ENCODE assay signal across 1 cellular context in genomic region chr4:159047478-159048165, GRCh38.
TF ChIP-seq lines count a peak whose summit lies in the region.

No MANE protein-coding gene starts in this region.

TF ChIP-seq in SK-N-SH, 30 proteins besides CTCF, POLR2A, EP300 and RAD21 (continued from another document):
- no peak for TF ChIP-seq REST (IDR thresholded peaks at IDR 0.05; ENCODE audit: low read depth, low read length)
- peak; percentile 44; the same call in 1 of the 2 replicates for TF ChIP-seq POLR2AphosphoS5 (IDR thresholded peaks at IDR 0.05; ENCODE audit: low read depth, low read length)
- TF ChIP-seq ZBTB33 (IDR thresholded peaks at IDR 0.05; ENCODE audit: borderline replicate concordance, low read depth) = 0 out of 2 replicates have a peak, but pooled peaks have one; percentile 49
